19 cellular contexts compared by ENCODE assay signal in the genomic region with DNA sequence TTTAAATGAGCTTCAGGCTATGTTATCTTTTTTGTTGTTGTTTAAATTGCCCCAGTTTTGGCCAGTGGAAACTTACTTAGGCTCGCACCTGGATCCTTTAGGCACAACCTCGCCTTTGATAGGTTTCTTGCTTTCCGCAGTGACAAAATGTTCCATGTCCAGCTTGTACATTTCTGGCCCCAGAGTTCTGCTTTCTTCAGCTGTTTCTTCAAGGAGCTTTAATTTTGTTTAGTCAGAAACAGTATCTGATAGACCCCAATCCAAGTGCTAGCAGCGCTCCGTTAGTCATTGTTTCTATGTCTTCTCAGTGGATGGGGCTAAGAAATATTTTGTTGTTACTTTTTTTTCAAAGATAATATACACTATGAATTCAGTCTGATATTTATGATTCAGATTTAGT.
DNase-seq lines count a peak whose midpoint lies in the region; ATAC-seq and TF ChIP-seq lines count a peak whose summit lies in the region.
"Had no signal": no experiment of that assay in that cellular context is flagged by ENCODE, and none has a peak within 500 bp of the region (broad histone marks: within the 10 kb centered on the region; RNA-seq: fewer than 3 reads in every experiment).

No MANE protein-coding gene starts in this region.

- H3K9me3 ChIP-seq in right cardiac atrium (ENCODE audit: control insufficient read depth, low read length), result no peaks in the 10 kb centered on the region
- H3K9me3 ChIP-seq: Caco-2 had no signal

- H3K27me3 ChIP-seq in right cardiac atrium (ENCODE audit: control insufficient read depth, insufficient read depth), result no peaks in the 10 kb centered on the region
- H3K27me3 ChIP-seq: BLaER1 had no signal

- 54% methylated on average over 5 of the region's 5 CpGs for WGBS in right cardiac atrium

- no peak for TF ChIP-seq CTCF in cardiac fibroblast (IDR thresholded peaks at IDR 0.05; ENCODE audit: low read depth, low read length)

- no peak overlapping the region for H3K27ac ChIP-seq in right cardiac atrium (ENCODE audit: low read length)
- H3K27ac ChIP-seq: 22Rv1, BLaER1, C4-2B, GM23248 had no signal

- no peak overlapping the region for H3K4me3 ChIP-seq in cardiac fibroblast (replicated peaks in 1 of 2; ENCODE audit: low read depth in 2 of 2, low read length in 2 of 2)
- no peak overlapping the region for H3K4me3 ChIP-seq in right cardiac atrium (ENCODE audit: low read length)
- H3K4me3 ChIP-seq: BLaER1, GM12878, GM23248 had no signal

- no peaks in the 10 kb centered on the region for H3K4me1 ChIP-seq in right cardiac atrium (ENCODE audit: control insufficient read depth, insufficient read depth, low read length)

- intact Hi-C loops in Right ventricle myocardium inferior (cut with DNase I), result no loop called here
- intact Hi-C loops in cardiac septum (cut with DNase I), result no loop called here
- intact Hi-C loops in right cardiac atrium (cut with DNase I), result no loop called here

- ATAC-seq in Right ventricle myocardium inferior (peak; percentile 62), right cardiac atrium (peak; percentile 52 to 67)
- ATAC-seq: CD8-positive, alpha-beta T cell; GM12878 had no signal

- DNase-seq in Right ventricle myocardium inferior (ENCODE audit: missing footprints) (no peak), cardiac septum (ENCODE audit: low spot score) (no peak), cardiac fibroblast (ENCODE audit: low read depth in 2 of 2) (peak; percentile 17 to 65), right cardiac atrium (no peak), EL (no peak), NCI-H2227 (lab: John Stamatoyannopoulos, UW; ENCODE audit: unreplicated experiment) (no peak)
- DNase-seq: Caco-2; CD4-positive, CD25-positive, alpha-beta regulatory T cell; CD8-positive, alpha-beta T cell; DMS153; DND-41; GDM1; GM23248; H7; HCEC 1CT had no signal

Comparison
In these comparisons a context has a peak if more than half of its experiments do, and no peak if none do; other contexts are left out.
1. DNase-seq: peak in cardiac fibroblast (2 of 2); none in Right ventricle myocardium inferior (single experiment), cardiac septum (single experiment), right cardiac atrium (0 of 3), EL (single experiment) and NCI-H2227 (single experiment).